Comparison of ENCODE assay signal across 4 cellular contexts in the genomic region with DNA sequence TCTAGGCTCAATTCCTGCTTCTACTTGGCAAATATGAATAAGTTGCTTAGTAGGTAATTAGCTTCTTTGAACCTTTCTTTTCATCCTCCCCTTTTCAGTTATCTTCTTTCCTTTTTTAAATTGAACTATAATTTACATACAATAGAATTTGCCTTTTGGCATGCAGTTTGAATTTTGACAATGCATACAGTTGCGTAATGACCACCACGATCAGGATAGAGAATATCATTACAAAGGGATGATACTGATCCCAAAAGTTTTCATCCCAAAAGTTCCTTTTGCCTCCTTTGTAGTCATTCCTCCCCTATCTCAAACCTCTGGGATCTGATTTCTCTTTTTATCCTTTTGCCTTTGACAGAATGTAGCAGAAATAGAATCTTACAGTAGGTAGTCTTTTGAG.
TF ChIP-seq lines count a peak whose summit lies in the region.

No MANE protein-coding gene starts in this region.

TF ChIP-seq in HepG2, 621 proteins besides CTCF, POLR2A, EP300 and RAD21:
- no peak for TF ChIP-seq CREM (IDR thresholded peaks at IDR 0.05)
- TF ChIP-seq CREM (CRISPR knock-in tag; IDR thresholded peaks at IDR 0.05) = no peak
- TF ChIP-seq CEBPB (IDR thresholded peaks at IDR 0.05; ENCODE audit: borderline replicate concordance, low read depth, low read length) = peak; percentile 54

TF ChIP-seq in A549, 52 proteins besides CTCF, POLR2A, EP300 and RAD21:
- no peak for TF ChIP-seq FOSB (CRISPR knock-in tag; IDR thresholded peaks at IDR 0.05)
- no peak for TF ChIP-seq CBX2 (IDR thresholded peaks at IDR 0.05; ENCODE audit: borderline replicate concordance, low read depth)
- TF ChIP-seq, protein P1, sequence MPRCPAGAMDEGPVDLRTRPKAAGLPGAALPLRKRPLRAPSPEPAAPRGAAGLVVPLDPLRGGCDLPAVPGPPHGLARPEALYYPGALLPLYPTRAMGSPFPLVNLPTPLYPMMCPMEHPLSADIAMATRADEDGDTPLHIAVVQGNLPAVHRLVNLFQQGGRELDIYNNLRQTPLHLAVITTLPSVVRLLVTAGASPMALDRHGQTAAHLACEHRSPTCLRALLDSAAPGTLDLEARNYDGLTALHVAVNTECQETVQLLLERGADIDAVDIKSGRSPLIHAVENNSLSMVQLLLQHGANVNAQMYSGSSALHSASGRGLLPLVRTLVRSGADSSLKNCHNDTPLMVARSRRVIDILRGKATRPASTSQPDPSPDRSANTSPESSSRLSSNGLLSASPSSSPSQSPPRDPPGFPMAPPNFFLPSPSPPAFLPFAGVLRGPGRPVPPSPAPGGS (IDR thresholded peaks at IDR 0.05) = no peak
- TF ChIP-seq RNF2 (IDR thresholded peaks at IDR 0.05; ENCODE audit: borderline replicate concordance, low read depth) = no peak
- peak; percentile 36 to 57; a peak in 3 of 4 replicates for TF ChIP-seq CEBPB (IDR thresholded peaks at IDR 0.05)
- TF ChIP-seq, protein P2, sequence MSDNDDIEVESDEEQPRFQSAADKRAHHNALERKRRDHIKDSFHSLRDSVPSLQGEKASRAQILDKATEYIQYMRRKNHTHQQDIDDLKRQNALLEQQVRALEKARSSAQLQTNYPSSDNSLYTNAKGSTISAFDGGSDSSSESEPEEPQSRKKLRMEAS (IDR thresholded peaks at IDR 0.05) = no peak

TF ChIP-seq in IMR-90, 13 proteins besides CTCF, POLR2A, EP300 and RAD21:
- TF ChIP-seq CEBPB (IDR thresholded peaks at IDR 0.05; ENCODE audit: low read depth, low read length) (peak; percentile 69), FOS (IDR thresholded peaks at IDR 0.05; ENCODE audit: low read depth, low read length) (no peak)
- TF ChIP-seq, protein P3, sequence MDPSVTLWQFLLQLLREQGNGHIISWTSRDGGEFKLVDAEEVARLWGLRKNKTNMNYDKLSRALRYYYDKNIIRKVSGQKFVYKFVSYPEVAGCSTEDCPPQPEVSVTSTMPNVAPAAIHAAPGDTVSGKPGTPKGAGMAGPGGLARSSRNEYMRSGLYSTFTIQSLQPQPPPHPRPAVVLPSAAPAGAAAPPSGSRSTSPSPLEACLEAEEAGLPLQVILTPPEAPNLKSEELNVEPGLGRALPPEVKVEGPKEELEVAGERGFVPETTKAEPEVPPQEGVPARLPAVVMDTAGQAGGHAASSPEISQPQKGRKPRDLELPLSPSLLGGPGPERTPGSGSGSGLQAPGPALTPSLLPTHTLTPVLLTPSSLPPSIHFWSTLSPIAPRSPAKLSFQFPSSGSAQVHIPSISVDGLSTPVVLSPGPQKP (IDR thresholded peaks at IDR 0.05; ENCODE audit: borderline replicate concordance, low read depth, low read length) = no peak

TF ChIP-seq in Ishikawa, 13 proteins besides CTCF, POLR2A, EP300 and RAD21:
- TF ChIP-seq CREB1 (IDR thresholded peaks at IDR 0.05; ENCODE audit: low read depth) (no peak), CEBPB (IDR thresholded peaks at IDR 0.05) (peak; percentile 55)
